In genomic region chr10:124375353-124375614, GRCh38 we compare ENCODE assay signal across 15 cellular contexts. TPM values are rescaled to one million over a fixed set of nuclear protein-coding genes. Genes with fewer than 3 reads are reported as not detected.
DNase-seq lines count a peak whose midpoint lies in the region; ATAC-seq and TF ChIP-seq lines count a peak whose summit lies in the region.
"Had no signal": no experiment of that assay in that cellular context is flagged by ENCODE, and none has a peak within 500 bp of the region (broad histone marks: within the 10 kb centered on the region; RNA-seq: fewer than 3 reads in every experiment).

No MANE protein-coding gene starts in this region.

- H2AK5ac ChIP-seq in neuronal stem cell (ENCODE audit: low read depth, low read length): peak overlapping the region; percentile 73

- no peaks in the 10 kb centered on the region for H3K79me1 ChIP-seq in neuronal stem cell (ENCODE audit: low read depth, low read length)

- H3F3A ChIP-seq in GM23248 (ENCODE audit: insufficient read depth): no peaks in the 10 kb centered on the region

- no peaks in the 10 kb centered on the region for H3K9me3 ChIP-seq in neuronal stem cell (replicated peaks in 1 of 2; ENCODE audit: control insufficient read depth in 2 of 2, insufficient read depth in 1 of 2, low read depth in 1 of 2, low read length in 2 of 2)
- no peaks in the 10 kb centered on the region for H3K9me3 ChIP-seq in GM23248 (ENCODE audit: low read depth)
- H3K9me3 ChIP-seq: HAP-1 had no signal

- peak; percentile 49 for DNase-seq in activated effector memory CD4-positive, alpha-beta T cell treated with anti-CD3 and anti-CD28 coated beads, Interleukin-2, amount 50 U/mL, for 16 hours
- DNase-seq in activated effector memory CD4-positive, alpha-beta T cell treated with Interleukin-2 at 50 U/mL for 16 hours: no peak
- DNase-seq in WTC11 (ENCODE audit: low spot score): no peak
- no peak for DNase-seq in neuronal stem cell (ENCODE audit: low spot score)
- DNase-seq in left cardiac atrium: no peak
- no peak for DNase-seq in GM23248
- DNase-seq: 8988T; CD4-positive, alpha-beta memory T cell; DMS153; DMS79; GDM1 had no signal

- peaks cover 4% of the 10 kb centered on the region; the same call in 1 of the 2 replicates for H3K9me3 Mint-ChIP-seq in WTC11

- H3K4ac ChIP-seq in neuronal stem cell (ENCODE audit: low read length): no peak overlapping the region

- peaks cover 21% of the 10 kb centered on the region for H3K4me1 Mint-ChIP-seq in WTC11
- H3K4me1 Mint-ChIP-seq: CD4-positive, alpha-beta memory T cell had no signal

- H3K4me2 ChIP-seq in neuronal stem cell (ENCODE audit: insufficient read depth, low read length, poor library complexity, severe bottlenecking) (no peak overlapping the region), GM23248 (ENCODE audit: unreplicated experiment) (no peak overlapping the region)

- intact Hi-C loops in left cardiac atrium (cut with DNase I): no loop called here

- no peaks in the 10 kb centered on the region for H3K9me2 ChIP-seq in GM23248 (ENCODE audit: insufficient read depth)

- peaks cover 3% of the 10 kb centered on the region; the same call in 1 of the 2 replicates for H3K27me3 Mint-ChIP-seq in WTC11 (ENCODE audit: low read depth)

- H3K14ac ChIP-seq in neuronal stem cell (ENCODE audit: low read length): no peak overlapping the region

- no peak overlapping the region for H4K8ac ChIP-seq in neuronal stem cell (ENCODE audit: low read depth, low read length)

- H3K9ac ChIP-seq in neuronal stem cell (ENCODE audit: low read depth, low read length, poor library complexity) (no peak overlapping the region), GM23248 (no peak overlapping the region)

- H2BK120ac ChIP-seq in neuronal stem cell (ENCODE audit: low read depth, low read length): no peak overlapping the region

- no peak overlapping the region for H2BK15ac ChIP-seq in neuronal stem cell (ENCODE audit: low read length)

- peaks cover 0 to 49% (median 3%) of the 10 kb centered on the region in 3 experiments for H3K27me3 ChIP-seq in neuronal stem cell (ENCODE audit: control insufficient read depth in 3 of 3, insufficient read depth in 3 of 3, low read depth in 1 of 3, low read length in 3 of 3)
- H3K27me3 ChIP-seq in GM23248 (replicated peaks; ENCODE audit: insufficient read depth): peaks cover 4% of the 10 kb centered on the region; the same call in 1 of the 2 replicates

- H3K4me1 ChIP-seq in neuronal stem cell (ENCODE audit: control insufficient read depth in 2 of 2, insufficient read depth in 1 of 2, low read depth in 1 of 2, low read length in 2 of 2): peaks cover 0 to 5% of the 10 kb centered on the region in 2 donors
- H3K4me1 ChIP-seq in GM23248 (ENCODE audit: insufficient read depth): no peaks in the 10 kb centered on the region
- H3K4me1 ChIP-seq: HAP-1 had no signal

- H3K27ac ChIP-seq in neuronal stem cell (replicated peaks; ENCODE audit: low read length) (no peak overlapping the region), GM23248 (no peak overlapping the region)
- H3K27ac ChIP-seq: C4-2B, HL-60 had no signal

- no peak for ATAC-seq in WTC11
- no peak for ATAC-seq in left cardiac atrium
- ATAC-seq in HG02642 (IDR thresholded peaks at IDR 0.05; ENCODE audit: poor library complexity, unreplicated experiment): no peak

- H4K20me1 ChIP-seq in GM23248 (ENCODE audit: insufficient read depth): no peaks in the 10 kb centered on the region

- no peak overlapping the region for H3K4me3 Mint-ChIP-seq in WTC11
- H3K4me3 Mint-ChIP-seq: CD4-positive, alpha-beta memory T cell had no signal

- H2BK12ac ChIP-seq in neuronal stem cell (ENCODE audit: low read length): no peak overlapping the region

- no CpG with 5 or more reads among the region's 5 CpGs for WGBS in neuronal stem cell (ENCODE audit: extremely low coverage in 2 of 2, insufficient read length in 2 of 2, insufficient replicate concordance in 1 of 2), 2 donors
- WGBS in GM23248 (ENCODE audit: low coverage in 1 of 2, low lambda C conversion rate in 2 of 2, missing lambda C conversion rate in 2 of 2), 2 experiments: 46 to 65% methylated on average over 5 of the region's 5 CpGs

- H4K91ac ChIP-seq in neuronal stem cell (ENCODE audit: low read depth, low read length, poor library complexity): no peak overlapping the region

- CTCF ChIA-PET in WTC11 (lab: Charles Lee): interaction anchor here (1.9 kb wide), 1 partner anchor 14 kb away, joined by 10 read pairs; no protein-coding TSS in a partner anchor

- peak overlapping the region; percentile 67 for H3K18ac ChIP-seq in neuronal stem cell (ENCODE audit: low read length)

- H2BK5ac ChIP-seq in neuronal stem cell (ENCODE audit: low read length): no peak overlapping the region

- H2AFZ ChIP-seq in neuronal stem cell (ENCODE audit: low read length): no peak overlapping the region
- no peak overlapping the region for H2AFZ ChIP-seq in GM23248

- POLR2A ChIA-PET in WTC11 (lab: Charles Lee): no interaction called here

- H3K36me3 ChIP-seq in neuronal stem cell (replicated peaks in 1 of 2; ENCODE audit: control insufficient read depth in 2 of 2, insufficient read depth in 2 of 2, low read length in 2 of 2) (no peaks in the 10 kb centered on the region), GM23248 (ENCODE audit: low read depth) (no peaks in the 10 kb centered on the region)
- H3K36me3 ChIP-seq: HAP-1 had no signal

- no peak overlapping the region for H3K27ac Mint-ChIP-seq in WTC11
- H3K27ac Mint-ChIP-seq: CD4-positive, alpha-beta memory T cell had no signal

- no peaks in the 10 kb centered on the region for H3K36me3 Mint-ChIP-seq in WTC11
- H3K36me3 Mint-ChIP-seq: CD4-positive, alpha-beta memory T cell had no signal

- no peak for TF ChIP-seq CTCF in WTC11 (IDR thresholded peaks at IDR 0.05)

- H3K79me2 ChIP-seq in GM23248 (ENCODE audit: insufficient read depth): no peaks in the 10 kb centered on the region

- in situ Hi-C loops in GM23248 (cut with MboI): no loop called here

- no peak overlapping the region for H3K4me3 ChIP-seq in neuronal stem cell (ENCODE audit: low read length in 2 of 2)
- H3K4me3 ChIP-seq in GM23248: no peak overlapping the region
- H3K4me3 ChIP-seq: HAP-1 had no signal

- no peak overlapping the region for H3K23ac ChIP-seq in neuronal stem cell (ENCODE audit: low read depth, low read length, poor library complexity)

TF ChIP-seq in WTC11, 78 proteins besides CTCF, POLR2A, EP300 and RAD21:
- TF ChIP-seq ZNF423 (CRISPR knock-in tag; IDR thresholded peaks at IDR 0.05): peak; percentile 19; the same call in 1 of the 2 replicates
- no peak for TF ChIP-seq KAT7 (CRISPR knock-in tag; IDR thresholded peaks at IDR 0.05; ENCODE audit: borderline replicate concordance)

RNA-seq across cellular contexts. Expression of gene OAT, which starts 43.4 kb away (rescaled TPM):
- total RNA-seq in WTC11 (2021) (96.1 to 117 TPM (median 97.4 TPM) in 3 replicates), left cardiac atrium (10 to 100 TPM; 37.2 to 51.1 TPM)
- polyA plus RNA-seq in neuronal stem cell (2013, experiment 1 of 2): 26.5 TPM
- 25.8 TPM for polyA plus RNA-seq in neuronal stem cell (2013, experiment 2 of 2)
- total RNA-seq in GM23248 (2014; rRNA removed; shearing (Covaris generic)): 225 and 232 TPM in 2 replicates
- polyA plus RNA-seq in GM23248 (2016; fragmentation: Nextera tagmentation; extraction: Ambion mirVana): 263 and 269 TPM in 2 replicates
